ENCODE assay signal across 1 cellular context in the genomic region with DNA sequence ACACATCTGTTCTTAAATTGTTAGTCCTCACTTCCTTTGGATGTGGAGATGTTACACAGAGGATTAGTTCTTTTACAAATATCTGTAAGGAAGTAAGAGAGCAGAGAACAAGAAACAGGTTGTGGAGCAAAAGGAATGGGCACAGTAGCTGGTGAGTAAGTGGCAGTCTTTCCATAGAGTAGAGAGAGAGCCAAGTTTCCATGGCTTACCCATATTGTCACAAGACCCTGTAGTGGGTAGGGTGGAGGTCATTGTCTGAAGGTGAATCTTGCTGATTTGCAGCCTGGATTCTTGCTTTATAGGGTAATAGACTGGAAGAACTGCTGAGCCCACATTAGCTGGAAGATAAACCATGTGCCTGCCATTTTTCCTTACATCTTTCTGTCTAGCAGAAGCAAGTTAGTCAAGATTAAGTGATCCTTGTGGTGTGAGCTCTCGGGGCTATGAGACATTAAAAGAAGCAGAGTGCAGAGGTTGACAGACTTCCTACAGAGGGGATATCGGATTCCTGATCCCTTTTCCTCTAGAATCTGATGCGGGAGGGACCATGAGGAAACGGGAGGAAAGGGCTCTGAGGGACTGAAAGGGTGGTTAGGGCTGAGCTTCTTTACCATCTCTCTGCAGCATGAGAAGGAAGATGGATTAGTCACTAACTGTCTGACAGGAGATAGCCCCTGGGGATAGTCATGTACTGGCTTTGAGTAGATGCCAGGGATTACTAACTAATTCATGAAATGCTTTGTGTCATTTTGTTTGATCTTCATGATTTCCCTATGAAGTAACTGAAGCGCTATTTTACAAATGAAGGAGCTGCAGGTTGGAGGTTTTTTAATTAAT.
TF ChIP-seq lines count a peak whose summit lies in the region.

No MANE protein-coding gene starts in this region.

TF ChIP-seq in SK-N-SH, 30 proteins besides CTCF, POLR2A, EP300 and RAD21 (continued from another document):
- TF ChIP-seq, protein P1, sequence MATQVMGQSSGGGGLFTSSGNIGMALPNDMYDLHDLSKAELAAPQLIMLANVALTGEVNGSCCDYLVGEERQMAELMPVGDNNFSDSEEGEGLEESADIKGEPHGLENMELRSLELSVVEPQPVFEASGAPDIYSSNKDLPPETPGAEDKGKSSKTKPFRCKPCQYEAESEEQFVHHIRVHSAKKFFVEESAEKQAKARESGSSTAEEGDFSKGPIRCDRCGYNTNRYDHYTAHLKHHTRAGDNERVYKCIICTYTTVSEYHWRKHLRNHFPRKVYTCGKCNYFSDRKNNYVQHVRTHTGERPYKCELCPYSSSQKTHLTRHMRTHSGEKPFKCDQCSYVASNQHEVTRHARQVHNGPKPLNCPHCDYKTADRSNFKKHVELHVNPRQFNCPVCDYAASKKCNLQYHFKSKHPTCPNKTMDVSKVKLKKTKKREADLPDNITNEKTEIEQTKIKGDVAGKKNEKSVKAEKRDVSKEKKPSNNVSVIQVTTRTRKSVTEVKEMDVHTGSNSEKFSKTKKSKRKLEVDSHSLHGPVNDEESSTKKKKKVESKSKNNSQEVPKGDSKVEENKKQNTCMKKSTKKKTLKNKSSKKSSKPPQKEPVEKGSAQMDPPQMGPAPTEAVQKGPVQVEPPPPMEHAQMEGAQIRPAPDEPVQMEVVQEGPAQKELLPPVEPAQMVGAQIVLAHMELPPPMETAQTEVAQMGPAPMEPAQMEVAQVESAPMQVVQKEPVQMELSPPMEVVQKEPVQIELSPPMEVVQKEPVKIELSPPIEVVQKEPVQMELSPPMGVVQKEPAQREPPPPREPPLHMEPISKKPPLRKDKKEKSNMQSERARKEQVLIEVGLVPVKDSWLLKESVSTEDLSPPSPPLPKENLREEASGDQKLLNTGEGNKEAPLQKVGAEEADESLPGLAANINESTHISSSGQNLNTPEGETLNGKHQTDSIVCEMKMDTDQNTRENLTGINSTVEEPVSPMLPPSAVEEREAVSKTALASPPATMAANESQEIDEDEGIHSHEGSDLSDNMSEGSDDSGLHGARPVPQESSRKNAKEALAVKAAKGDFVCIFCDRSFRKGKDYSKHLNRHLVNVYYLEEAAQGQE (IDR thresholded peaks at IDR 0.05; ENCODE audit: low read depth, low read length) = no peak
- TF ChIP-seq, protein P2, sequence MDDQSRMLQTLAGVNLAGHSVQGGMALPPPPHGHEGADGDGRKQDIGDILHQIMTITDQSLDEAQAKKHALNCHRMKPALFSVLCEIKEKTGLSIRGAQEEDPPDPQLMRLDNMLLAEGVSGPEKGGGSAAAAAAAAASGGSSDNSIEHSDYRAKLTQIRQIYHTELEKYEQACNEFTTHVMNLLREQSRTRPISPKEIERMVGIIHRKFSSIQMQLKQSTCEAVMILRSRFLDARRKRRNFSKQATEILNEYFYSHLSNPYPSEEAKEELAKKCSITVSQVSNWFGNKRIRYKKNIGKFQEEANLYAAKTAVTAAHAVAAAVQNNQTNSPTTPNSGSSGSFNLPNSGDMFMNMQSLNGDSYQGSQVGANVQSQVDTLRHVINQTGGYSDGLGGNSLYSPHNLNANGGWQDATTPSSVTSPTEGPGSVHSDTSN (IDR thresholded peaks at IDR 0.05) = peak; percentile 92
- peak; percentile 78 for TF ChIP-seq NFIC (IDR thresholded peaks at IDR 0.05; ENCODE audit: borderline replicate concordance)
- TF ChIP-seq, protein P3, sequence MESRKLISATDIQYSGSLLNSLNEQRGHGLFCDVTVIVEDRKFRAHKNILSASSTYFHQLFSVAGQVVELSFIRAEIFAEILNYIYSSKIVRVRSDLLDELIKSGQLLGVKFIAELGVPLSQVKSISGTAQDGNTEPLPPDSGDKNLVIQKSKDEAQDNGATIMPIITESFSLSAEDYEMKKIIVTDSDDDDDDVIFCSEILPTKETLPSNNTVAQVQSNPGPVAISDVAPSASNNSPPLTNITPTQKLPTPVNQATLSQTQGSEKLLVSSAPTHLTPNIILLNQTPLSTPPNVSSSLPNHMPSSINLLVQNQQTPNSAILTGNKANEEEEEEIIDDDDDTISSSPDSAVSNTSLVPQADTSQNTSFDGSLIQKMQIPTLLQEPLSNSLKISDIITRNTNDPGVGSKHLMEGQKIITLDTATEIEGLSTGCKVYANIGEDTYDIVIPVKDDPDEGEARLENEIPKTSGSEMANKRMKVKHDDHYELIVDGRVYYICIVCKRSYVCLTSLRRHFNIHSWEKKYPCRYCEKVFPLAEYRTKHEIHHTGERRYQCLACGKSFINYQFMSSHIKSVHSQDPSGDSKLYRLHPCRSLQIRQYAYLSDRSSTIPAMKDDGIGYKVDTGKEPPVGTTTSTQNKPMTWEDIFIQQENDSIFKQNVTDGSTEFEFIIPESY (IDR thresholded peaks at IDR 0.05; ENCODE audit: borderline replicate concordance, low read depth) = no peak
- peak; percentile 27; the same call in 1 of the 2 replicates for TF ChIP-seq TEAD4 (IDR thresholded peaks at IDR 0.05; ENCODE audit: borderline replicate concordance, insufficient read depth)
- peak; percentile 79 for TF ChIP-seq JUND (IDR thresholded peaks at IDR 0.05)
- TF ChIP-seq SIN3A (IDR thresholded peaks at IDR 0.05; ENCODE audit: borderline replicate concordance, low read depth, low read length) = no peak
- TF ChIP-seq TCF12 (IDR thresholded peaks at IDR 0.05) = peak; percentile 81
